In genomic region chr6:10355115-10355702, GRCh38 we compare ENCODE assay signal across 14 cellular contexts. TPM values are rescaled to one million over a fixed set of nuclear protein-coding genes. Genes with fewer than 3 reads are reported as not detected.
DNase-seq lines count a peak whose midpoint lies in the region; ATAC-seq, FAIRE-seq and TF ChIP-seq lines count a peak whose summit lies in the region.
"Had no signal": no experiment of that assay in that cellular context is flagged by ENCODE, and none has a peak within 500 bp of the region (broad histone marks: within the 10 kb centered on the region; RNA-seq: fewer than 3 reads in every experiment).

No MANE protein-coding gene starts in this region.

- H3K4me3 Mint-ChIP-seq in MCF 10A (ENCODE audit: unreplicated experiment): no peak overlapping the region
- H3K4me3 Mint-ChIP-seq in activated T-helper 17 cell treated with anti-CD3 and anti-CD28 coated beads, Interleukin-2, amount 50 U/mL, for 72 hours: no peak overlapping the region
- H3K4me3 Mint-ChIP-seq in neural progenitor cell: no peak overlapping the region

- H3K27me3 ChIP-seq in breast epithelium: no peaks in the 10 kb centered on the region
- no peaks in the 10 kb centered on the region for H3K27me3 ChIP-seq in suprapubic skin
- H3K27me3 ChIP-seq in neural progenitor cell: no peaks in the 10 kb centered on the region

- H3K36me3 ChIP-seq in breast epithelium (no peaks in the 10 kb centered on the region), suprapubic skin (no peaks in the 10 kb centered on the region), neural progenitor cell (no peaks in the 10 kb centered on the region)
- H3K36me3 ChIP-seq: tibial artery had no signal

- peak overlapping the region; percentile 59 for H3K27ac Mint-ChIP-seq in MCF 10A (ENCODE audit: low read depth, unreplicated experiment)
- H3K27ac Mint-ChIP-seq in activated T-helper 17 cell treated with anti-CD3 and anti-CD28 coated beads, Interleukin-2, amount 50 U/mL, for 72 hours: no peak overlapping the region
- H3K27ac Mint-ChIP-seq in neural progenitor cell: no peak overlapping the region

- H3K9me3 Mint-ChIP-seq in MCF 10A (ENCODE audit: unreplicated experiment) (no peaks in the 10 kb centered on the region), neural progenitor cell (no peaks in the 10 kb centered on the region)
- no peaks in the 10 kb centered on the region for H3K9me3 Mint-ChIP-seq in activated T-helper 17 cell treated with anti-CD3 and anti-CD28 coated beads, Interleukin-2, amount 50 U/mL, for 72 hours

- no peak overlapping the region for H3K9ac ChIP-seq in neural progenitor cell

- H3K27ac ChIP-seq in breast epithelium (no peak overlapping the region), suprapubic skin (peak overlapping the region; percentile 43), neural progenitor cell (no peak overlapping the region)
- H3K27ac ChIP-seq: tibial artery had no signal

- TF ChIP-seq POLR2A in breast epithelium (IDR thresholded peaks at IDR 0.05): no peak
- no peak for TF ChIP-seq POLR2A in suprapubic skin (IDR thresholded peaks at IDR 0.05)
- no peak for TF ChIP-seq POLR2A in GM12891 (IDR thresholded peaks at IDR 0.05; ENCODE audit: low read depth, low read length)

- CTCF ChIA-PET in MCF 10A (lab: Yijun Ruan, JAX): no interaction called here

- no peak overlapping the region for H3K4me2 ChIP-seq in neural progenitor cell

- H3K4me1 ChIP-seq in breast epithelium (no peaks in the 10 kb centered on the region), suprapubic skin (peaks cover 11% of the 10 kb centered on the region), neural progenitor cell (no peaks in the 10 kb centered on the region)
- H3K4me1 ChIP-seq: tibial artery had no signal

- H3K4me3 ChIP-seq in breast epithelium (no peak overlapping the region), suprapubic skin (no peak overlapping the region), neural progenitor cell (no peak overlapping the region)
- H3K4me3 ChIP-seq: tibial artery had no signal

- no peaks in the 10 kb centered on the region for H3F3A ChIP-seq in neural progenitor cell (ENCODE audit: low read depth)

- 41% methylated on average over 6 of the region's 6 CpGs for WGBS in suprapubic skin

- no peaks in the 10 kb centered on the region for H3K79me2 ChIP-seq in neural progenitor cell (ENCODE audit: low read depth)

- peak; percentile 76 for ATAC-seq in HG02798 (IDR thresholded peaks at IDR 0.05; ENCODE audit: poor library complexity, unreplicated experiment)
- ATAC-seq in activated T-helper 17 cell treated with anti-CD3 and anti-CD28 coated beads, Interleukin-2, amount 50 U/mL, for 72 hours (replicated peaks): peak; percentile 63

- no peaks in the 10 kb centered on the region for H4K20me1 ChIP-seq in neural progenitor cell (ENCODE audit: low read depth)

- BruUV-seq in MCF 10A (replicated peaks; lab: Mats Ljungman, UMichigan): no TSS peak

- no peak for FAIRE-seq in GM12891 (lab: Jason Lieb, UNC)
- FAIRE-seq: RCC 7860 had no signal

- DNase-seq in MCF 10A (ENCODE audit: unreplicated experiment): peak; percentile 60
- DNase-seq in breast epithelium (ENCODE audit: low spot score in 2 of 2): no peak
- no peak for DNase-seq in suprapubic skin (ENCODE audit: low spot score in 2 of 2)
- DNase-seq in GM12891 (ENCODE audit: insufficient read length, low spot score): no peak
- no peak for DNase-seq in neural progenitor cell (ENCODE audit: low spot score)
- DNase-seq in NCI-H345 (lab: John Stamatoyannopoulos, UW): no peak
- DNase-seq: anterior cingulate cortex, DND-41, midbrain, NCI-H1930, tibial artery had no signal

- intact Hi-C loops in MCF 10A (cut with micrococcal nuclease) (no loop called here), breast epithelium (cut with DNase I; ENCODE audit: low total_unique reads) (no loop called here)

- no peak for TF ChIP-seq EP300 in suprapubic skin (IDR thresholded peaks at IDR 0.05)

- no peak for TF ChIP-seq CTCF in MCF 10A (IDR thresholded peaks at IDR 0.05; ENCODE audit: unreplicated experiment)
- no peak for TF ChIP-seq CTCF in breast epithelium (IDR thresholded peaks at IDR 0.05)
- no peak for TF ChIP-seq CTCF in suprapubic skin (IDR thresholded peaks at IDR 0.05)
- no peak for TF ChIP-seq CTCF in neural progenitor cell (IDR thresholded peaks at IDR 0.05)

- POLR2A ChIA-PET in MCF 10A (lab: Yijun Ruan, JAX): interaction anchor here (0.6 kb wide), 1 partner anchor 215 kb away, joined by 5 read pairs; no protein-coding TSS in a partner anchor

- H3K4me1 Mint-ChIP-seq in MCF 10A (ENCODE audit: insufficient read depth, unreplicated experiment) (peaks cover 6% of the 10 kb centered on the region), neural progenitor cell (no peaks in the 10 kb centered on the region)
- peaks cover 4% of the 10 kb centered on the region for H3K4me1 Mint-ChIP-seq in activated T-helper 17 cell treated with anti-CD3 and anti-CD28 coated beads, Interleukin-2, amount 50 U/mL, for 72 hours

- H2AFZ ChIP-seq in neural progenitor cell (replicated peaks): no peak overlapping the region

- H3K36me3 Mint-ChIP-seq in MCF 10A (ENCODE audit: insufficient read depth, unreplicated experiment): no peaks in the 10 kb centered on the region
- H3K36me3 Mint-ChIP-seq in activated T-helper 17 cell treated with anti-CD3 and anti-CD28 coated beads, Interleukin-2, amount 50 U/mL, for 72 hours (ENCODE audit: low read depth): no peaks in the 10 kb centered on the region
- H3K36me3 Mint-ChIP-seq in neural progenitor cell: no peaks in the 10 kb centered on the region

- H3K9me3 ChIP-seq in breast epithelium (peaks cover 0 to 8% of the 10 kb centered on the region in 2 donors), suprapubic skin (no peaks in the 10 kb centered on the region), neural progenitor cell (ENCODE audit: low read depth) (no peaks in the 10 kb centered on the region)

- no peaks in the 10 kb centered on the region for H3K27me3 Mint-ChIP-seq in MCF 10A (ENCODE audit: insufficient read depth, unreplicated experiment)
- H3K27me3 Mint-ChIP-seq in activated T-helper 17 cell treated with anti-CD3 and anti-CD28 coated beads, Interleukin-2, amount 50 U/mL, for 72 hours: peaks cover 12% of the 10 kb centered on the region
- H3K27me3 Mint-ChIP-seq in neural progenitor cell (ENCODE audit: insufficient read depth, low read depth): peaks cover 7% of the 10 kb centered on the region

TF ChIP-seq in GM12891, 5 proteins besides CTCF, POLR2A, EP300 and RAD21:
- no peak for TF ChIP-seq POLR2AphosphoS5 (IDR thresholded peaks at IDR 0.05; ENCODE audit: low read depth, low read length)
- no peak for TF ChIP-seq POU2F2 (IDR thresholded peaks at IDR 0.05; ENCODE audit: low read depth, low read length)
- TF ChIP-seq SPI1 (IDR thresholded peaks at IDR 0.05; ENCODE audit: low read depth, low read length): no peak
- TF ChIP-seq TAF1 (IDR thresholded peaks at IDR 0.05; ENCODE audit: low read depth, low read length): no peak
- TF ChIP-seq PAX5 (IDR thresholded peaks at IDR 0.05; ENCODE audit: insufficient read depth, low read length, severe bottlenecking): no peak

RNA-seq across cellular contexts. Expression of gene TFAP2A, which starts 59.7 kb away (rescaled TPM):
- total RNA-seq in MCF 10A (2022) (78.2 and 87.4 TPM in 2 replicates), breast epithelium (10 to 100 TPM in 2 of 3 donors, not detected in 1; 25.2 to 46.0 TPM), suprapubic skin (100 to 1,000 TPM in 1 of 4 donors, 10 to 100 TPM in 3; 86.7 to 135 (median 91.9) TPM), neural progenitor cell (ENCODE audit: low replicate concordance) (0.39 and 0.65 TPM in 2 replicates)
- under 1 TPM in 1 of 2 donors, not detected in 1; 0.52 TPM for total RNA-seq in activated T-helper 17 cell treated with anti-CD3 and anti-CD28 coated beads, Interleukin-2, amount 50 U/mL, for 72 hours
- polyA plus RNA-seq in GM12891 (2012; ENCODE audit: low read depth, missing spikeins): 0.30 TPM
